ENCODE assay signal across 1 cellular context in the genomic region with DNA sequence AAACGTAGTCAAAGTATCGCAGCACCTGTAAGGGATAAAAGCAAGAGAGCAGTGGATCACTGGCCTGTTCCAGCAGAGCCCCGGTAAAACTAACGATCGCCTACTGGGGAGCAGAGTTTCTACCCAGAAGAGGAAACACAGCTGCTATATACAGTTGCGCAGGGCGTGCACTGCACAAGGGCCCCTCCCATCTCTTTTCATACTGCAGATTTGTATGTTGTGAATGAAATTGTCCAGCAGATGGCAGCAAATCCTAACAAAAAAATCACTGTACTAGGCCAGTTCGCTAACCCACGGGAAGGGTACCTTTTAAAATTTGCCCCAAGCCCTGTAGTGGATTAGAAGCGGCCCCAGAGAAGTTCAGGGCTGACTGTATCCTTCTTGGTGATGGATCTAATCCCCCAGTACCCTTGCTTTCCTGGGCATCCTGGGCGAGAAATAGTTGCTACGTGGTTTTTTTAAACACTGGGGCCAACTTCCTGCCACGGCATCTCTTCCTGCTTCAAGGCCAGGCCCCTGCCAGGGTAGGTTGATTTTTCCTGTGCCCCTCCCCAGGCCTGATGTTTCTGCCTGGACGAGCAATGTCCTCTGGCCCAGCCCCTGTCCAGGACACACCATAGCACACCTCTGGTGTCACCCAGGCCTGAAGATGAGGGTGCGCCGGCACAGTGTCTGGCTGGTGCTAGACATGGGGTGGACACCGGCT.
TF ChIP-seq lines count a peak whose summit lies in the region.

No MANE protein-coding gene starts in this region.

TF ChIP-seq in K562, 482 proteins besides CTCF, POLR2A, EP300 and RAD21 (continued from another document):
- TF ChIP-seq, protein P1, sequence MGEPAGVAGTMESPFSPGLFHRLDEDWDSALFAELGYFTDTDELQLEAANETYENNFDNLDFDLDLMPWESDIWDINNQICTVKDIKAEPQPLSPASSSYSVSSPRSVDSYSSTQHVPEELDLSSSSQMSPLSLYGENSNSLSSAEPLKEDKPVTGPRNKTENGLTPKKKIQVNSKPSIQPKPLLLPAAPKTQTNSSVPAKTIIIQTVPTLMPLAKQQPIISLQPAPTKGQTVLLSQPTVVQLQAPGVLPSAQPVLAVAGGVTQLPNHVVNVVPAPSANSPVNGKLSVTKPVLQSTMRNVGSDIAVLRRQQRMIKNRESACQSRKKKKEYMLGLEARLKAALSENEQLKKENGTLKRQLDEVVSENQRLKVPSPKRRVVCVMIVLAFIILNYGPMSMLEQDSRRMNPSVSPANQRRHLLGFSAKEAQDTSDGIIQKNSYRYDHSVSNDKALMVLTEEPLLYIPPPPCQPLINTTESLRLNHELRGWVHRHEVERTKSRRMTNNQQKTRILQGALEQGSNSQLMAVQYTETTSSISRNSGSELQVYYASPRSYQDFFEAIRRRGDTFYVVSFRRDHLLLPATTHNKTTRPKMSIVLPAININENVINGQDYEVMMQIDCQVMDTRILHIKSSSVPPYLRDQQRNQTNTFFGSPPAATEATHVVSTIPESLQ (CRISPR knock-in tag; IDR thresholded peaks at IDR 0.05) = no peak
- TF ChIP-seq TBP (optimal IDR thresholded peaks at IDR 0.05; ENCODE audit: low read depth, low read length) = no peak
- TF ChIP-seq NR4A1 (CRISPR knock-in tag; IDR thresholded peaks at IDR 0.05) = no peak
- no peak for TF ChIP-seq NR4A1 (tag; IDR thresholded peaks at IDR 0.05)
- no peak for TF ChIP-seq BDP1 (IDR thresholded peaks at IDR 0.05; ENCODE audit: insufficient read depth, insufficient read length)
- TF ChIP-seq ELF2 (CRISPR knock-in tag; IDR thresholded peaks at IDR 0.05) = peak; percentile 38; the same call in 1 of the 2 replicates
- peak; percentile 99 for TF ChIP-seq RBM25 (IDR thresholded peaks at IDR 0.05; ENCODE audit: low read depth, low read length, severe bottlenecking)
- TF ChIP-seq TFAM (CRISPR knock-in tag; conservative IDR thresholded peaks at IDR 0.05) = no peak
- TF ChIP-seq ZNF121 (CRISPR knock-in tag; conservative IDR thresholded peaks at IDR 0.05) = no peak
- peak; percentile 39; the same call in 1 of the 2 replicates for TF ChIP-seq CREM (IDR thresholded peaks at IDR 0.05; ENCODE audit: low read depth)
- TF ChIP-seq, protein P2, sequence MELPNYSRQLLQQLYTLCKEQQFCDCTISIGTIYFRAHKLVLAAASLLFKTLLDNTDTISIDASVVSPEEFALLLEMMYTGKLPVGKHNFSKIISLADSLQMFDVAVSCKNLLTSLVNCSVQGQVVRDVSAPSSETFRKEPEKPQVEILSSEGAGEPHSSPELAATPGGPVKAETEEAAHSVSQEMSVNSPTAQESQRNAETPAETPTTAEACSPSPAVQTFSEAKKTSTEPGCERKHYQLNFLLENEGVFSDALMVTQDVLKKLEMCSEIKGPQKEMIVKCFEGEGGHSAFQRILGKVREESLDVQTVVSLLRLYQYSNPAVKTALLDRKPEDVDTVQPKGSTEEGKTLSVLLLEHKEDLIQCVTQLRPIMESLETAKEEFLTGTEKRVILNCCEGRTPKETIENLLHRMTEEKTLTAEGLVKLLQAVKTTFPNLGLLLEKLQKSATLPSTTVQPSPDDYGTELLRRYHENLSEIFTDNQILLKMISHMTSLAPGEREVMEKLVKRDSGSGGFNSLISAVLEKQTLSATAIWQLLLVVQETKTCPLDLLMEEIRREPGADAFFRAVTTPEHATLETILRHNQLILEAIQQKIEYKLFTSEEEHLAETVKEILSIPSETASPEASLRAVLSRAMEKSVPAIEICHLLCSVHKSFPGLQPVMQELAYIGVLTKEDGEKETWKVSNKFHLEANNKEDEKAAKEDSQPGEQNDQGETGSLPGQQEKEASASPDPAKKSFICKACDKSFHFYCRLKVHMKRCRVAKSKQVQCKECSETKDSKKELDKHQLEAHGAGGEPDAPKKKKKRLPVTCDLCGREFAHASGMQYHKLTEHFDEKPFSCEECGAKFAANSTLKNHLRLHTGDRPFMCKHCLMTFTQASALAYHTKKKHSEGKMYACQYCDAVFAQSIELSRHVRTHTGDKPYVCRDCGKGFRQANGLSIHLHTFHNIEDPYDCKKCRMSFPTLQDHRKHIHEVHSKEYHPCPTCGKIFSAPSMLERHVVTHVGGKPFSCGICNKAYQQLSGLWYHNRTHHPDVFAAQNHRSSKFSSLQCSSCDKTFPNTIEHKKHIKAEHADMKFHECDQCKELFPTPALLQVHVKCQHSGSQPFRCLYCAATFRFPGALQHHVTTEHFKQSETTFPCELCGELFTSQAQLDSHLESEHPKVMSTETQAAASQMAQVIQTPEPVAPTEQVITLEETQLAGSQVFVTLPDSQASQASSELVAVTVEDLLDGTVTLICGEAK (IDR thresholded peaks at IDR 0.05) = no peak
- TF ChIP-seq, protein P2 (CRISPR knock-in tag; IDR thresholded peaks at IDR 0.05) = no peak
- TF ChIP-seq ZNF384 (IDR thresholded peaks at IDR 0.05; ENCODE audit: low read depth, low read length) = peak; percentile 59; the same call in 1 of the 2 replicates
- peak; percentile 65 for TF ChIP-seq KLF13 (tag; IDR thresholded peaks at IDR 0.05; ENCODE audit: borderline replicate concordance, low read depth)
- TF ChIP-seq, protein P3, sequence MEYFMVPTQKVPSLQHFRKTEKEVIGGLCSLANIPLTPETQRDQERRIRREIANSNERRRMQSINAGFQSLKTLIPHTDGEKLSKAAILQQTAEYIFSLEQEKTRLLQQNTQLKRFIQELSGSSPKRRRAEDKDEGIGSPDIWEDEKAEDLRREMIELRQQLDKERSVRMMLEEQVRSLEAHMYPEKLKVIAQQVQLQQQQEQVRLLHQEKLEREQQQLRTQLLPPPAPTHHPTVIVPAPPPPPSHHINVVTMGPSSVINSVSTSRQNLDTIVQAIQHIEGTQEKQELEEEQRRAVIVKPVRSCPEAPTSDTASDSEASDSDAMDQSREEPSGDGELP (CRISPR knock-in tag; IDR thresholded peaks at IDR 0.05; ENCODE audit: borderline replicate concordance) = peak; percentile 59
- TF ChIP-seq ZNF551 (CRISPR knock-in tag; IDR thresholded peaks at IDR 0.05) = no peak
- TF ChIP-seq, protein P4, sequence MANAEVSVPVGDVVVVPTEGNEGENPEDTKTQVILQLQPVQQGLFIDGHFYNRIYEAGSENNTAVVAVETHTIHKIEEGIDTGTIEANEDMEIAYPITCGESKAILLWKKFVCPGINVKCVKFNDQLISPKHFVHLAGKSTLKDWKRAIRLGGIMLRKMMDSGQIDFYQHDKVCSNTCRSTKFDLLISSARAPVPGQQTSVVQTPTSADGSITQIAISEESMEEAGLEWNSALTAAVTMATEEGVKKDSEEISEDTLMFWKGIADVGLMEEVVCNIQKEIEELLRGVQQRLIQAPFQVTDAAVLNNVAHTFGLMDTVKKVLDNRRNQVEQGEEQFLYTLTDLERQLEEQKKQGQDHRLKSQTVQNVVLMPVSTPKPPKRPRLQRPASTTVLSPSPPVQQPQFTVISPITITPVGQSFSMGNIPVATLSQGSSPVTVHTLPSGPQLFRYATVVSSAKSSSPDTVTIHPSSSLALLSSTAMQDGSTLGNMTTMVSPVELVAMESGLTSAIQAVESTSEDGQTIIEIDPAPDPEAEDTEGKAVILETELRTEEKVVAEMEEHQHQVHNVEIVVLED (CRISPR knock-in tag; IDR thresholded peaks at IDR 0.05) = no peak
- TF ChIP-seq STAG1 (CRISPR knock-in tag; IDR thresholded peaks at IDR 0.05; ENCODE audit: borderline replicate concordance) = peak; percentile 69; the same call in 1 of the 2 replicates
- TF ChIP-seq GATAD2B (IDR thresholded peaks at IDR 0.05; ENCODE audit: borderline replicate concordance) = no peak
- no peak for TF ChIP-seq SMARCC2 (IDR thresholded peaks at IDR 0.05; ENCODE audit: low read depth)
- no peak for TF ChIP-seq ZBTB8A (IDR thresholded peaks at IDR 0.05; ENCODE audit: partially characterized antibody)
- TF ChIP-seq, protein P5, sequence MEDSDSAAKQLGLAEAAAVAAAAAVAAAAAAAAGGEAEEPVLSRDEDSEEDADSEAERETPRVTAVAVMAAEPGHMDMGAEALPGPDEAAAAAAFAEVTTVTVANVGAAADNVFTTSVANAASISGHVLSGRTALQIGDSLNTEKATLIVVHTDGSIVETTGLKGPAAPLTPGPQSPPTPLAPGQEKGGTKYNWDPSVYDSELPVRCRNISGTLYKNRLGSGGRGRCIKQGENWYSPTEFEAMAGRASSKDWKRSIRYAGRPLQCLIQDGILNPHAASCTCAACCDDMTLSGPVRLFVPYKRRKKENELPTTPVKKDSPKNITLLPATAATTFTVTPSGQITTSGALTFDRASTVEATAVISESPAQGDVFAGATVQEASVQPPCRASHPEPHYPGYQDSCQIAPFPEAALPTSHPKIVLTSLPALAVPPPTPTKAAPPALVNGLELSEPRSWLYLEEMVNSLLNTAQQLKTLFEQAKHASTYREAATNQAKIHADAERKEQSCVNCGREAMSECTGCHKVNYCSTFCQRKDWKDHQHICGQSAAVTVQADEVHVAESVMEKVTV (CRISPR knock-in tag; IDR thresholded peaks at IDR 0.05) = peak; percentile 66
- no peak for TF ChIP-seq ZNF584 (CRISPR knock-in tag; IDR thresholded peaks at IDR 0.05; ENCODE audit: low read depth)
